ENCODE assay signal across 11 cellular contexts in the genomic region with DNA sequence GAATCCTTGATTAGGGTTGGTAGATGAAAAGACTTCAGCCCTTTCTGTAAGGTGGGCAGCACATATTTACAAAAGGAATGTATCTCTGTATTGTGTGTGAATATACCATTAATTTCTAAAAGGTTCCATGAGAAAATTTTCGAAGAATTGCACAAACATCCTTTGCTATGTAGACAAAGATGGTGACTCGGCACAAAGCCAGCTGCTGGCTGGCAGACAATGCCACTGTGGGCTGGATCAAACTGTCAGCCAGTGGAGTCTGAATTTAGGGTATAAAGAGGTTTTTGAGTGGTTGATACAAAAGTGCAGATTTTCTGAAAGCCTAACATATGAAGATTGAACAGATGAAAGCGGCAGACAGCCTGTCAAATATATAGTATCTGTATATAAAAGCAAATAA. TPM values are rescaled to one million over a fixed set of nuclear protein-coding genes. Genes with fewer than 3 reads are reported as not detected.
A peak's percentile ranks its signal among the peaks of the same experiment; 100 is the strongest.
DNase-seq lines count a peak whose midpoint lies in the region; ATAC-seq and TF ChIP-seq lines count a peak whose summit lies in the region.
"Had no signal": no experiment of that assay in that cellular context is flagged by ENCODE, and none has a peak within 500 bp of the region (broad histone marks: within the 10 kb centered on the region; RNA-seq: fewer than 3 reads in every experiment).

No MANE protein-coding gene starts in this region.

- ATAC-seq in left lobe of liver = peak; percentile 44
- no peak for ATAC-seq in mucosa of descending colon
- no peak for ATAC-seq in GM19397 (IDR thresholded peaks at IDR 0.05; ENCODE audit: unreplicated experiment)

- H3K36me3 ChIP-seq in uterus (no peaks in the 10 kb centered on the region), mucosa of descending colon (ENCODE audit: low read depth) (no peaks in the 10 kb centered on the region)
- H3K36me3 ChIP-seq: adrenal gland had no signal

- H3K27me3 ChIP-seq in uterus = no peaks in the 10 kb centered on the region
- H3K27me3 ChIP-seq: adrenal gland had no signal

- TF ChIP-seq POLR2A in uterus (IDR thresholded peaks at IDR 0.05) = no peak

- peak overlapping the region; percentile 96 for H3K27ac Mint-ChIP-seq in activated naive CD4-positive, alpha-beta T cell treated with anti-CD3 and anti-CD28 coated beads, Interleukin-2, amount 10 ng/mL, durations not matched to agents 7 days and 5 days

- intact Hi-C loops in uterus (cut with DNase I; ENCODE audit: low total_unique reads) (no loop called here), mucosa of descending colon (cut with DNase I, micrococcal nuclease) (no loop called here)

- TF ChIP-seq CTCF in uterus (IDR thresholded peaks at IDR 0.05) (no peak), mucosa of descending colon (IDR thresholded peaks at IDR 0.05) (no peak)

- H3K4me3 ChIP-seq in uterus (no peak overlapping the region), mucosa of descending colon (no peak overlapping the region)
- H3K4me3 ChIP-seq: adrenal gland had no signal

- peaks cover 65% of the 10 kb centered on the region for H3K4me1 Mint-ChIP-seq in activated naive CD4-positive, alpha-beta T cell treated with anti-CD3 and anti-CD28 coated beads, Interleukin-2, amount 10 ng/mL, durations not matched to agents 7 days and 5 days

- H3K27me3 Mint-ChIP-seq in activated naive CD4-positive, alpha-beta T cell treated with anti-CD3 and anti-CD28 coated beads, Interleukin-2, amount 10 ng/mL, durations not matched to agents 7 days and 5 days = no peaks in the 10 kb centered on the region

- H3K9me3 ChIP-seq in uterus (no peaks in the 10 kb centered on the region), mucosa of descending colon (no peaks in the 10 kb centered on the region)
- H3K9me3 ChIP-seq: adrenal gland had no signal

- CTCF ChIA-PET in activated naive CD4-positive, alpha-beta T cell treated with anti-CD3 and anti-CD28 coated beads, Interleukin-2, amount 10 ng/mL, durations not matched to agents 7 days and 5 days (lab: Charles Lee) = interaction anchor here (1.0 to 5.3 kb wide), 12 partner anchors 12 to 435 kb away, joined by 3 to 143 read pairs (median 4); no protein-coding TSS in a partner anchor

- peak overlapping the region; percentile 68 for H3K4me3 Mint-ChIP-seq in activated naive CD4-positive, alpha-beta T cell treated with anti-CD3 and anti-CD28 coated beads, Interleukin-2, amount 10 ng/mL, durations not matched to agents 7 days and 5 days

- no peaks in the 10 kb centered on the region for H3K4me1 ChIP-seq in uterus
- H3K4me1 ChIP-seq in mucosa of descending colon (ENCODE audit: low read depth) = no peaks in the 10 kb centered on the region
- H3K4me1 ChIP-seq: adrenal gland had no signal

- no peaks in the 10 kb centered on the region for H3K9me3 Mint-ChIP-seq in activated naive CD4-positive, alpha-beta T cell treated with anti-CD3 and anti-CD28 coated beads, Interleukin-2, amount 10 ng/mL, durations not matched to agents 7 days and 5 days

- DNase-seq in NCI-H2081 (lab: John Stamatoyannopoulos, UW) = peak; percentile 15 to 49
- no peak for DNase-seq in NCI-H2081 treated with DMSO at 0.1 percent for 48 hours (lab: John Stamatoyannopoulos, UW)
- DNase-seq in M059J (ENCODE audit: low read depth) = peak; percentile 28
- peak; percentile 35 for DNase-seq in activated naive CD4-positive, alpha-beta T cell treated with anti-CD3 and anti-CD28 coated beads, Interleukin-2, amount 10 ng/mL, durations not matched to agents 7 days and 5 days
- DNase-seq in left lobe of liver (ENCODE audit: low spot score) = no peak
- DNase-seq in uterus = no peak
- no peak for DNase-seq in mucosa of descending colon
- DNase-seq: NCI-H146 had no signal

- H3K27ac ChIP-seq in uterus = no peak overlapping the region
- H3K27ac ChIP-seq: adrenal gland had no signal

- H3K36me3 Mint-ChIP-seq in activated naive CD4-positive, alpha-beta T cell treated with anti-CD3 and anti-CD28 coated beads, Interleukin-2, amount 10 ng/mL, durations not matched to agents 7 days and 5 days = peaks cover 20% of the 10 kb centered on the region

RNA-seq across cellular contexts. Expression of a gene that starts 5.6 kb away (rescaled TPM):
- 0.15 and 0.69 TPM in 2 replicates for total RNA-seq in M059J (2014; rRNA removed; shearing (Covaris generic))
- 1.1 TPM for total RNA-seq in left lobe of liver
- 1 to 10 TPM in 3 of 4 donors, not detected in 1; 1.3 to 6.4 (median 3.1) TPM for total RNA-seq in uterus
- 1 to 10 TPM; 1.8 to 3.1 (median 2.4) TPM for total RNA-seq in mucosa of descending colon
- total RNA-seq: SK-MEL-5 had no signal

Comparison
In these comparisons a context has a peak if more than half of its experiments do, and no peak if none do; other contexts are left out.
1. DNase-seq: peak in NCI-H2081 (2 of 2), M059J (single experiment) and activated naive CD4-positive, alpha-beta T cell treated with anti-CD3 and anti-CD28 coated beads, Interleukin-2, amount 10 ng/mL, durations not matched to agents 7 days and 5 days (single experiment); none in NCI-H2081 treated with DMSO at 0.1 percent for 48 hours (single experiment), left lobe of liver (single experiment), uterus (0 of 2) and mucosa of descending colon (0 of 3).